In the genomic region with DNA sequence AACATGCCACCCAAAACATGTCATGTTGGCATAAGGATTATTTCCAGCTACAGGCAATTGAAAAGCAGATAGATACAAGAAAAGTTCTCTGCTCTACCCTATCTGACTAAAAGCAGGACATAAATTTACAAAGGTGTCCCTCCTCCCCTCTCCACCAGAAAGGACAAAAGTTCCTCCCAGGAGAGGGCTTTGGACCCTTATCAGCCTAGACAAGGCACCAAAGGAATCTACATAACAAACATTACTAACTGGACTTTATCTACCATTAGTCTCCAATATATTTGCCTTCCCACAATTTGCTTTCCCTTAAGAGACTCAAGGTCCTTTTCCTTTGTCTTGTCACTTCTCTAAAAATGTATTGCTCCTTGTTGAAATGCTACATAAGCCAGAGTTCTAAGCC, we compare ENCODE assay signal across 33 cellular contexts.
"Had no signal": no experiment of that assay in that cellular context is flagged by ENCODE, and none has a peak within 500 bp of the region (broad histone marks: within the 10 kb centered on the region; RNA-seq: fewer than 3 reads in every experiment).

No MANE protein-coding gene starts in this region.

- H3K27ac Mint-ChIP-seq: activated CD4-positive, alpha-beta memory T cell treated with anti-CD3 and anti-CD28 coated beads for 36 hours; activated CD4-positive, alpha-beta T cell treated with anti-CD3 and anti-CD28 coated beads for 36 hours; activated CD4-positive, alpha-beta T cell treated with anti-CD3 and anti-CD28 coated beads, Interleukin-2, amount 10 ng/mL, durations not matched to agents 7 days and 5 days; activated naive CD4-positive, alpha-beta T cell treated with anti-CD3 and anti-CD28 coated beads for 36 hours; activated naive CD4-positive, alpha-beta T cell treated with anti-CD3 and anti-CD28 coated beads, Interleukin-2, amount 50 U/mL, for 72 hours; activated T-helper 1 cell treated with anti-CD3 and anti-CD28 coated beads, Interleukin-12 subunit alpha, Interleukin-12 subunit beta, Interleukin-2, Interleukin-4 antibody, amounts not matched to agents 30 ng/mL and 10 ng/mL and 1 ng/mL, durations not matched to agents 14 hours and 24 hours and 36 hours; T-cell; T-helper 17 cell had no signal

- H3K9me3 Mint-ChIP-seq: activated CD4-positive, alpha-beta memory T cell treated with anti-CD3 and anti-CD28 coated beads for 36 hours; activated CD4-positive, alpha-beta T cell treated with anti-CD3 and anti-CD28 coated beads, Interleukin-2, amount 10 ng/mL, durations not matched to agents 7 days and 5 days; activated naive CD4-positive, alpha-beta T cell treated with anti-CD3 and anti-CD28 coated beads for 36 hours; activated naive CD4-positive, alpha-beta T cell treated with anti-CD3 and anti-CD28 coated beads, Interleukin-2, amount 50 U/mL, for 72 hours; activated T-cell treated with anti-CD3 and anti-CD28 coated beads, Interleukin-2, amount 50 U/mL, for 4 hours; activated T-helper 1 cell treated with anti-CD3 and anti-CD28 coated beads, Interleukin-12 subunit alpha, Interleukin-12 subunit beta, Interleukin-2, Interleukin-4 antibody, amounts not matched to agents 30 ng/mL and 10 ng/mL and 1 ng/mL, durations not matched to agents 14 hours and 24 hours and 36 hours; T-cell had no signal

- H3K36me3 Mint-ChIP-seq: activated CD4-positive, alpha-beta memory T cell treated with anti-CD3 and anti-CD28 coated beads for 36 hours; activated naive CD4-positive, alpha-beta T cell treated with anti-CD3 and anti-CD28 coated beads, Interleukin-2, amount 50 U/mL, for 72 hours; T-cell had no signal

- H3K27me3 ChIP-seq: adrenal gland, body of pancreas, breast epithelium had no signal

- H3K27ac ChIP-seq: adrenal gland, body of pancreas, breast epithelium, PC-9, RWPE1 had no signal

- H3K4me3 Mint-ChIP-seq: activated CD4-positive, alpha-beta memory T cell treated with anti-CD3 and anti-CD28 coated beads for 36 hours; activated CD4-positive, alpha-beta T cell treated with anti-CD3 and anti-CD28 coated beads for 36 hours; activated CD4-positive, alpha-beta T cell treated with anti-CD3 and anti-CD28 coated beads, Interleukin-2, amount 10 ng/mL, durations not matched to agents 7 days and 5 days; activated naive CD4-positive, alpha-beta T cell treated with anti-CD3 and anti-CD28 coated beads for 36 hours; activated T-cell treated with anti-CD3 and anti-CD28 coated beads, Interleukin-2, amount 50 U/mL, for 4 hours; activated T-helper 1 cell treated with anti-CD3 and anti-CD28 coated beads, Interleukin-12 subunit alpha, Interleukin-12 subunit beta, Interleukin-2, Interleukin-4 antibody, amounts not matched to agents 30 ng/mL and 10 ng/mL and 1 ng/mL, durations not matched to agents 14 hours and 24 hours and 36 hours; T-cell; T-helper 17 cell had no signal

- H3K36me3 ChIP-seq: adrenal gland, breast epithelium had no signal

- H3K4me1 ChIP-seq: breast epithelium had no signal

- ATAC-seq: activated CD4-positive, alpha-beta T cell treated with anti-CD3 and anti-CD28 coated beads for 36 hours; activated CD4-positive, CD25-positive, alpha-beta regulatory T cell treated with anti-CD3 and anti-CD28 coated beads, Interleukin-2, amount 50 U/mL, for 24 hours; activated naive CD4-positive, alpha-beta T cell treated with anti-CD3 and anti-CD28 coated beads, Interleukin-2, amount 50 U/mL, for 72 hours; activated T-cell treated with anti-CD3 and anti-CD28 coated beads, Interleukin-2, amount 50 U/mL, for 4 hours; body of pancreas; Right ventricle myocardium inferior; SK-N-SH treated with all-trans-retinoic acid at 6 μM for 48 hours; T-cell; T-helper 17 cell had no signal

- H3K4me2 ChIP-seq: PC-9 had no signal

- DNase-seq: activated CD4-positive, alpha-beta memory T cell treated with anti-CD3 and anti-CD28 coated beads for 36 hours; activated CD4-positive, alpha-beta T cell treated with anti-CD3 and anti-CD28 coated beads for 36 hours; activated CD4-positive, alpha-beta T cell treated with anti-CD3 and anti-CD28 coated beads, Interleukin-2, amount 10 ng/mL, durations not matched to agents 7 days and 5 days; activated CD8-positive, alpha-beta memory T cell treated with anti-CD3 and anti-CD28 coated beads, Interleukin-2, amount 50 U/mL, for 4 hours; activated gamma-delta T cell treated with Interleukin-2 at 50 U/mL for 16 hours; activated naive CD4-positive, alpha-beta T cell treated with anti-CD3 and anti-CD28 coated beads for 36 hours; activated T-cell treated with anti-CD3 and anti-CD28 coated beads for 4 hours; activated T-cell treated with anti-CD3 and anti-CD28 coated beads, Interleukin-2, amount 50 U/mL, for 4 hours; adrenal gland; body of pancreas; caudate nucleus; cerebellar nuclear complex; Karpas-422; KBM-7; NCI-H1105; NCI-H1417 treated with DMSO at 0.1 percent for 48 hours; NCI-H1694; NCI-H1930; NCI-H345; NCI-H524 treated with DMSO at 0.1 percent for 48 hours; NK-92 treated with Interleukin-12 subunit alpha and Interleukin-12 subunit beta, amount 100 ng/mL, for 24 hours; PC-9; SIG-M5; T-cell; T-helper 17 cell; T1000 had no signal

- H3K4me1 Mint-ChIP-seq: activated CD4-positive, alpha-beta T cell treated with anti-CD3 and anti-CD28 coated beads, Interleukin-2, amount 10 ng/mL, durations not matched to agents 7 days and 5 days; T-helper 17 cell had no signal

- H3K27me3 Mint-ChIP-seq: activated CD4-positive, alpha-beta memory T cell treated with anti-CD3 and anti-CD28 coated beads for 36 hours; activated CD4-positive, alpha-beta T cell treated with anti-CD3 and anti-CD28 coated beads for 36 hours; activated CD4-positive, alpha-beta T cell treated with anti-CD3 and anti-CD28 coated beads, Interleukin-2, amount 10 ng/mL, durations not matched to agents 7 days and 5 days; T-cell; T-helper 17 cell had no signal

- H2AFZ ChIP-seq: PC-9 had no signal

- H3K4me3 ChIP-seq: adrenal gland, body of pancreas, breast epithelium, PC-9 had no signal

- H3K9me3 ChIP-seq: adrenal gland, body of pancreas, breast epithelium had no signal
